Comparison of ENCODE assay signal across 8 cellular contexts in genomic region chr1:204362984-204363334, GRCh38. TPM values are rescaled to one million over a fixed set of nuclear protein-coding genes. Genes with fewer than 3 reads are reported as not detected.
DNase-seq lines count a peak whose midpoint lies in the region; ATAC-seq and TF ChIP-seq lines count a peak whose summit lies in the region.

No MANE protein-coding gene starts in this region.

- TF ChIP-seq CTCF in stomach (IDR thresholded peaks at IDR 0.05), result no peak

- no peaks in the 10 kb centered on the region for H3K36me3 ChIP-seq in stomach

- no peaks in the 10 kb centered on the region for H3K9me3 ChIP-seq in stomach

- H3K9me3 Mint-ChIP-seq in activated naive CD8-positive, alpha-beta T cell treated with anti-CD3 and anti-CD28 coated beads for 36 hours, result no peaks in the 10 kb centered on the region
- H3K9me3 Mint-ChIP-seq in immature natural killer cell, result no peaks in the 10 kb centered on the region

- no peak for TF ChIP-seq POLR2A in stomach (IDR thresholded peaks at IDR 0.05)

- WGBS in stomach, 5 donors, result 28 to 42% (median 33%) methylated on average over 9 to 11 of the region's 11 CpGs

- H3K4me3 Mint-ChIP-seq in activated naive CD8-positive, alpha-beta T cell treated with anti-CD3 and anti-CD28 coated beads for 36 hours, result peak overlapping the region; percentile 56
- peak overlapping the region; percentile 56 to 81 (median 76) for H3K4me3 Mint-ChIP-seq in immature natural killer cell

- H3K36me3 Mint-ChIP-seq in activated naive CD8-positive, alpha-beta T cell treated with anti-CD3 and anti-CD28 coated beads for 36 hours, result no peaks in the 10 kb centered on the region
- H3K36me3 Mint-ChIP-seq in immature natural killer cell, result no peaks in the 10 kb centered on the region

- H3K4me3 ChIP-seq in stomach, result peak overlapping the region; percentile 36 to 47 (median 46)

- intact Hi-C loops in stomach (cut with DNase I; ENCODE audit: low total_unique reads), result loop anchor here (5.0 kb wide), 2 partner anchors 151 to 201 kb away; partner anchors contain the start of gene GOLT1A

- no peak for TF ChIP-seq EP300 in stomach (IDR thresholded peaks at IDR 0.05)

- H3K4me1 ChIP-seq in stomach, result peaks cover 40 to 60% (median 44%) of the 10 kb centered on the region in 4 donors

- H3K27me3 ChIP-seq in stomach, result peaks cover 0 to 21% (median 0%) of the 10 kb centered on the region in 3 donors

- H3K27ac ChIP-seq in stomach, result peak overlapping the region; percentile 58 to 76 (median 70)

- ATAC-seq in HG03521 (IDR thresholded peaks at IDR 0.05; ENCODE audit: unreplicated experiment) (peak; percentile 6), HG03457 (IDR thresholded peaks at IDR 0.05; ENCODE audit: unreplicated experiment) (no peak)

- H3K27me3 Mint-ChIP-seq in activated naive CD8-positive, alpha-beta T cell treated with anti-CD3 and anti-CD28 coated beads for 36 hours, result peaks cover 10% of the 10 kb centered on the region
- peaks cover 2 to 4% (median 3%) of the 10 kb centered on the region in 3 donors for H3K27me3 Mint-ChIP-seq in immature natural killer cell (ENCODE audit: low read depth in 3 of 3)

- peak overlapping the region; percentile 59 for H3K27ac Mint-ChIP-seq in activated naive CD8-positive, alpha-beta T cell treated with anti-CD3 and anti-CD28 coated beads for 36 hours
- peak overlapping the region in 4 of 6 donors; percentile 4 to 83 (median 43) for H3K27ac Mint-ChIP-seq in immature natural killer cell

- DNase-seq in activated naive CD8-positive, alpha-beta T cell treated with anti-CD3 and anti-CD28 coated beads for 36 hours, result no peak
- no peak for DNase-seq in immature natural killer cell
- no peak for DNase-seq in stomach
- no peak for DNase-seq in activated gamma-delta T cell (lab: John Stamatoyannopoulos, UW)
- DNase-seq in activated CD4-positive, alpha-beta T cell treated with anti-CD3 and anti-CD28 coated beads, Interleukin-2, amount 50 U/mL, for 4 hours, result no peak
- no peak for DNase-seq in OCI-M1 (lab: John Stamatoyannopoulos, UW)

- peaks cover 24% of the 10 kb centered on the region for H3K4me1 Mint-ChIP-seq in activated naive CD8-positive, alpha-beta T cell treated with anti-CD3 and anti-CD28 coated beads for 36 hours
- peaks cover 13% of the 10 kb centered on the region in 2 donors for H3K4me1 Mint-ChIP-seq in immature natural killer cell

RNA-seq across cellular contexts. Expression of gene PLEKHA6, which starts 3.2 kb away (rescaled TPM):
- 1 to 10 TPM in 1 of 2 experiments, under 1 TPM in 1; 0.74 to 1.5 TPM for total RNA-seq in activated naive CD8-positive, alpha-beta T cell treated with anti-CD3 and anti-CD28 coated beads for 36 hours
- polyA plus RNA-seq in immature natural killer cell (not detected), stomach (10 to 100 TPM in 2 of 3 donors, 1 to 10 TPM in 1; 6.4 to 37.5 (median 32.1) TPM)
- 10 to 100 TPM; 12.5 to 97.9 (median 39.1) TPM for total RNA-seq in stomach

RNA-seq across cellular contexts. Expression of gene PPP1R15B, which starts 48.7 kb away (rescaled TPM):
- 10 to 100 TPM; 78.6 to 79.9 TPM for total RNA-seq in activated naive CD8-positive, alpha-beta T cell treated with anti-CD3 and anti-CD28 coated beads for 36 hours
- polyA plus RNA-seq in immature natural killer cell (10 to 100 TPM; 13.5 to 23.0 (median 17.3) TPM), stomach (10 to 100 TPM in 1 of 3 donors, 1 to 10 TPM in 2; 6.5 to 11.1 (median 9.3) TPM)
- 10 to 100 TPM; 19.8 to 74.4 (median 51.6) TPM for total RNA-seq in stomach

Comparison
In these comparisons a context has a peak if more than half of its experiments do, and no peak if none do; other contexts are left out.
1. RNA of gene PLEKHA6, which starts 3.2 kb away (total RNA-seq): 12.5 to 97.9 TPM in stomach; 0.74 to 1.5 TPM in activated naive CD8-positive, alpha-beta T cell treated with anti-CD3 and anti-CD28 coated beads for 36 hours; every median in the first group is over 4 times any median in the second.